In genomic region chr11:78080084-78080817, GRCh38 we compare ENCODE assay signal across 8 cellular contexts. TPM values are rescaled to one million over a fixed set of nuclear protein-coding genes. Genes with fewer than 3 reads are reported as not detected.
DNase-seq lines count a peak whose midpoint lies in the region; FAIRE-seq lines count a peak whose summit lies in the region.

No MANE protein-coding gene starts in this region.

- peak overlapping the region; percentile 75 for H3K27ac ChIP-seq in CD4-positive, alpha-beta memory T cell (ENCODE audit: low read depth, low read length)
- H3K27ac ChIP-seq in effector memory CD4-positive, alpha-beta T cell (ENCODE audit: insufficient read depth, low read length, poor library complexity, severe bottlenecking): peak overlapping the region; percentile 71

- no peaks in the 10 kb centered on the region for H3K9me3 Mint-ChIP-seq in CD4-positive, alpha-beta memory T cell

- POLR2A ChIA-PET in CD4-positive, alpha-beta memory T cell (lab: Charles Lee; ENCODE audit: partially characterized antibody): interaction anchor here (1.0 to 2.7 kb wide), 8 partner anchors 9 to 261 kb away, joined by 3 to 18 read pairs (median 6); partner anchors contain the start of genes ALG8, INTS4, KCTD21 and USP35

- peaks cover 0 to 16% of the 10 kb centered on the region in 2 donors for H3K36me3 Mint-ChIP-seq in CD4-positive, alpha-beta memory T cell

- H3K4me1 Mint-ChIP-seq in CD4-positive, alpha-beta memory T cell: peaks cover 29 to 67% (median 44%) of the 10 kb centered on the region in 4 donors

- H3K27me3 Mint-ChIP-seq in CD4-positive, alpha-beta memory T cell: no peaks in the 10 kb centered on the region

- H3K4me3 Mint-ChIP-seq in CD4-positive, alpha-beta memory T cell: peak overlapping the region; percentile 93 to 98 (median 96)

- H3K9me3 ChIP-seq in CD4-positive, alpha-beta memory T cell (ENCODE audit: control insufficient read depth in 1 of 2, low read length in 2 of 2): no peaks in the 10 kb centered on the region
- H3K9me3 ChIP-seq in NT2/D1 (ENCODE audit: insufficient read depth, low read length) (no peaks in the 10 kb centered on the region), neuron (ENCODE audit: low read length) (no peaks in the 10 kb centered on the region)
- H3K9me3 ChIP-seq in effector memory CD4-positive, alpha-beta T cell (ENCODE audit: control insufficient read depth, low read length): no peaks in the 10 kb centered on the region

- intact Hi-C loops in CD4-positive, alpha-beta memory T cell (cut with micrococcal nuclease): no loop called here

- H3K27ac Mint-ChIP-seq in CD4-positive, alpha-beta memory T cell: peak overlapping the region; percentile 87 to 98 (median 96)

- no peaks in the 10 kb centered on the region for H3K27me3 ChIP-seq in CD4-positive, alpha-beta memory T cell (ENCODE audit: insufficient read depth, low read length)
- H3K27me3 ChIP-seq in NT2/D1 (ENCODE audit: insufficient read depth, insufficient read length): no peaks in the 10 kb centered on the region
- no peaks in the 10 kb centered on the region for H3K27me3 ChIP-seq in effector memory CD4-positive, alpha-beta T cell (replicated peaks; ENCODE audit: control insufficient read depth, insufficient read depth, low read length, poor library complexity, severe bottlenecking)
- H3K27me3 ChIP-seq in neuron (ENCODE audit: insufficient read depth, low read length): no peaks in the 10 kb centered on the region

- peak overlapping the region; percentile 77 to 98 for H3K4me3 ChIP-seq in CD4-positive, alpha-beta memory T cell (ENCODE audit: low read length in 2 of 2)
- peak overlapping the region; percentile 61 for H3K4me3 ChIP-seq in NT2/D1 (ENCODE audit: insufficient read length, low read depth)
- H3K4me3 ChIP-seq in effector memory CD4-positive, alpha-beta T cell (ENCODE audit: insufficient read depth, low read depth, low read length, poor library complexity, severe bottlenecking): peak overlapping the region; percentile 99
- H3K4me3 ChIP-seq in neuron (ENCODE audit: low read length): peak overlapping the region; percentile 93

- no peak for DNase-seq in CD4-positive, alpha-beta memory T cell
- DNase-seq in NT2/D1 (ENCODE audit: low read depth, low spot score) (no peak), GM19240 (ENCODE audit: insufficient read length, low spot score) (no peak), NCI-H446 treated with DMSO at 0.1 percent for 48 hours (lab: John Stamatoyannopoulos, UW) (no peak), frontal cortex (ENCODE audit: low spot score in 2 of 2) (no peak), islet precursor cell (no peak)
- DNase-seq in effector memory CD4-positive, alpha-beta T cell: no peak

- no peaks in the 10 kb centered on the region for H3K36me3 ChIP-seq in CD4-positive, alpha-beta memory T cell (ENCODE audit: insufficient read depth, low read length)
- peaks cover 27% of the 10 kb centered on the region for H3K36me3 ChIP-seq in NT2/D1 (ENCODE audit: insufficient read depth, insufficient read length, low read length)
- no peaks in the 10 kb centered on the region for H3K36me3 ChIP-seq in effector memory CD4-positive, alpha-beta T cell (ENCODE audit: control insufficient read depth, insufficient read depth, low read length)
- peaks cover 17% of the 10 kb centered on the region for H3K36me3 ChIP-seq in neuron (ENCODE audit: insufficient read depth, low read length)

- CTCF ChIA-PET in CD4-positive, alpha-beta memory T cell (lab: Charles Lee; ENCODE audit: partially characterized antibody): interaction anchor here (1.7 kb wide), 1 partner anchor 15 kb away, joined by 4 read pairs; no protein-coding TSS in a partner anchor

- peaks cover 48% of the 10 kb centered on the region for H3K4me1 ChIP-seq in CD4-positive, alpha-beta memory T cell (ENCODE audit: insufficient read depth, low read length)
- H3K4me1 ChIP-seq in NT2/D1 (ENCODE audit: insufficient read depth, insufficient read length) (no peaks in the 10 kb centered on the region), neuron (ENCODE audit: insufficient read depth, low read length) (peaks cover 25% of the 10 kb centered on the region)
- peaks cover 25% of the 10 kb centered on the region for H3K4me1 ChIP-seq in effector memory CD4-positive, alpha-beta T cell (ENCODE audit: control insufficient read depth, insufficient read depth, low read length, poor library complexity, severe bottlenecking)

- peak overlapping the region; percentile 78 for H3K9ac ChIP-seq in NT2/D1 (ENCODE audit: insufficient read length, low read depth)

- FAIRE-seq in frontal cortex (lab: Jason Lieb, UNC): no peak

- H2AFZ ChIP-seq in neuron (ENCODE audit: low read depth, low read length): peak overlapping the region; percentile 92

RNA-seq across cellular contexts. Expression of gene NDUFC2, which starts 0.6 kb away (rescaled TPM):
- total RNA-seq in CD4-positive, alpha-beta memory T cell: 10 to 100 TPM; 80.5 to 86.5 TPM
- 100 to 1,000 TPM; 158 to 188 TPM for polyA plus RNA-seq in CD4-positive, alpha-beta memory T cell
- total RNA-seq in frontal cortex: 88.9 TPM

RNA-seq across cellular contexts. Expression of gene THRSP, which starts 16.6 kb away (rescaled TPM):
- not detected for total RNA-seq in CD4-positive, alpha-beta memory T cell
- under 1 TPM in 1 of 2 donors, not detected in 1; 0.16 TPM for polyA plus RNA-seq in CD4-positive, alpha-beta memory T cell
- total RNA-seq in frontal cortex: not detected

RNA-seq across cellular contexts. Expression of gene KCTD14, which starts 57.2 kb away (rescaled TPM):
- under 1 TPM in 1 of 2 experiments, not detected in 1; 0.20 TPM for total RNA-seq in CD4-positive, alpha-beta memory T cell
- not detected for polyA plus RNA-seq in CD4-positive, alpha-beta memory T cell
- 0.82 TPM for total RNA-seq in frontal cortex

RNA-seq across cellular contexts. Expression of gene ALG8, which starts 59.2 kb away (rescaled TPM):
- total RNA-seq in CD4-positive, alpha-beta memory T cell: 10 to 100 TPM; 27.6 to 31.2 TPM
- polyA plus RNA-seq in CD4-positive, alpha-beta memory T cell: 10 to 100 TPM; 47.6 to 66.9 TPM
- 54.2 TPM for total RNA-seq in frontal cortex
